9 cellular contexts compared by ENCODE assay signal in the genomic region with DNA sequence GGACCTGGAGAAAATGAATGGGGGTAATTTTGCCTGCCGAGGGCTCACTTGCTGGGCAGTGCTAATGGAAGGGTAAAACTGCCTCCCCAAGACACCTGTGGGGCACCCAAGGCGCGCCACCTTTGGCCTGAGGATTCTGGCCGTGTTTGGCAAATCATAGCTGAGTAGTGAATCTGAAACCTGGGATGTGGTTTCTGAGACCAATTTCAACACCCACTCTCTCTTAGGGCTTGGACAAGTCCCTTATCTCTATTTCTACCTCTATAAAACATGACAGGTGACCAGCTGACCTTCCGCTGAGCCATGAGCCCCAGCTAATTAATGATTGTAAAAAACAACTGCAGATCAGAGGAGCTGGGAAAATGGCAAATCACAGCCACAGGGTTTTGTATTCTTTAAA. TPM values are rescaled to one million over a fixed set of nuclear protein-coding genes. Genes with fewer than 3 reads are reported as not detected.
DNase-seq lines count a peak whose midpoint lies in the region; ATAC-seq and TF ChIP-seq lines count a peak whose summit lies in the region.
"Had no signal": no experiment of that assay in that cellular context is flagged by ENCODE, and none has a peak within 500 bp of the region (broad histone marks: within the 10 kb centered on the region; RNA-seq: fewer than 3 reads in every experiment).

No MANE protein-coding gene starts in this region.

- H3K9me3 ChIP-seq in BLaER1, result no peaks in the 10 kb centered on the region
- no peaks in the 10 kb centered on the region for H3K9me3 ChIP-seq in OCI-LY1 (ENCODE audit: low read length)
- no peaks in the 10 kb centered on the region for H3K9me3 ChIP-seq in endocrine pancreas (ENCODE audit: control insufficient read depth, low read length)
- no peaks in the 10 kb centered on the region for H3K9me3 ChIP-seq in neural progenitor cell (ENCODE audit: low read depth)

- H3K9ac ChIP-seq in BLaER1, result peak overlapping the region; percentile 93
- no peak overlapping the region for H3K9ac ChIP-seq in OCI-LY1 (ENCODE audit: low read length)
- no peak overlapping the region for H3K9ac ChIP-seq in endocrine pancreas (ENCODE audit: control insufficient read depth, insufficient read depth, low read length)
- no peak overlapping the region for H3K9ac ChIP-seq in neural progenitor cell

- peak overlapping the region; percentile 46 for H3K4me3 Mint-ChIP-seq in neural progenitor cell

- no peaks in the 10 kb centered on the region for H3K9me2 ChIP-seq in OCI-LY1 (ENCODE audit: low read depth, low read length)

- H2AFZ ChIP-seq in OCI-LY1 (ENCODE audit: low read length), result no peak overlapping the region
- H2AFZ ChIP-seq in neural progenitor cell (replicated peaks), result no peak overlapping the region

- H3F3A ChIP-seq in OCI-LY1 (ENCODE audit: insufficient read depth, low read length) (no peaks in the 10 kb centered on the region), neural progenitor cell (ENCODE audit: low read depth) (peaks cover 41% of the 10 kb centered on the region)

- H3K9me3 Mint-ChIP-seq in neural progenitor cell, result no peaks in the 10 kb centered on the region

- H3K36me3 ChIP-seq in BLaER1 (peaks cover 5% of the 10 kb centered on the region; the same call in 1 of the 2 replicates), OCI-LY1 (ENCODE audit: insufficient read depth, low read length) (no peaks in the 10 kb centered on the region), endocrine pancreas (ENCODE audit: control insufficient read depth, insufficient read depth, low read length) (no peaks in the 10 kb centered on the region), neural progenitor cell (no peaks in the 10 kb centered on the region)

- H3K79me2 ChIP-seq in OCI-LY1 (ENCODE audit: insufficient read depth, low read length), result no peaks in the 10 kb centered on the region
- H3K79me2 ChIP-seq in neural progenitor cell (ENCODE audit: low read depth), result no peaks in the 10 kb centered on the region

- H4K20me1 ChIP-seq in BLaER1 (0 out of 2 replicates have a peak, but pooled peaks cover 12% of the 10 kb centered on the region), OCI-LY1 (ENCODE audit: insufficient read depth, low read length) (no peaks in the 10 kb centered on the region), neural progenitor cell (ENCODE audit: low read depth) (no peaks in the 10 kb centered on the region)

- H3K4me2 ChIP-seq in BLaER1 (peak overlapping the region; percentile 93), OCI-LY1 (ENCODE audit: low read length) (peak overlapping the region; percentile 72; the same call in 1 of the 2 replicates), neural progenitor cell (peak overlapping the region; percentile 83)

- no peak overlapping the region for H3K27ac Mint-ChIP-seq in neural progenitor cell

- H3K4me1 ChIP-seq in BLaER1 (peaks cover 56% of the 10 kb centered on the region), OCI-LY1 (ENCODE audit: insufficient read depth, low read length, severe bottlenecking) (peaks cover 16% of the 10 kb centered on the region), endocrine pancreas (ENCODE audit: control insufficient read depth, insufficient read depth, low read length) (no peaks in the 10 kb centered on the region), neural progenitor cell (peaks cover 20% of the 10 kb centered on the region)

- no peak for DNase-seq in neural progenitor cell (ENCODE audit: low spot score)
- DNase-seq in NCI-H345 treated with DMSO at 0.1 percent for 48 hours (lab: John Stamatoyannopoulos, UW; ENCODE audit: unreplicated experiment), result no peak
- DNase-seq in stimulated activated CD4-positive, alpha-beta T cell treated with anti-CD3 and anti-CD28 coated beads, Interleukin-4, amount 100 ng/mL, for 1 hour, result no peak
- DNase-seq in amygdala (lab: John Stamatoyannopoulos, UW), result no peak
- DNase-seq: NCI-H2227 treated with DMSO at 0.1 percent for 48 hours had no signal

- H3K27ac ChIP-seq in BLaER1 (peak overlapping the region; percentile 88; the same call in 1 of the 2 replicates), OCI-LY1 (ENCODE audit: low read depth, low read length, poor library complexity, severe bottlenecking) (no peak overlapping the region), neural progenitor cell (no peak overlapping the region)

- peaks cover 49% of the 10 kb centered on the region for H3K27me3 Mint-ChIP-seq in neural progenitor cell (ENCODE audit: insufficient read depth, low read depth)

- peak overlapping the region; percentile 90 for H3K4me3 ChIP-seq in BLaER1
- H3K4me3 ChIP-seq in OCI-LY1 (ENCODE audit: low read depth, low read length, poor library complexity, severe bottlenecking), result no peak overlapping the region
- H3K4me3 ChIP-seq in endocrine pancreas (ENCODE audit: control insufficient read depth, insufficient read depth, low read length), result peak overlapping the region; percentile 1
- peak overlapping the region; percentile 64 for H3K4me3 ChIP-seq in neural progenitor cell

- no peaks in the 10 kb centered on the region for H3K36me3 Mint-ChIP-seq in neural progenitor cell

- H3K4me1 Mint-ChIP-seq in neural progenitor cell, result peaks cover 12% of the 10 kb centered on the region

- H3K27me3 ChIP-seq in BLaER1 (no peaks in the 10 kb centered on the region), OCI-LY1 (ENCODE audit: insufficient read depth, low read length) (peaks cover 10% of the 10 kb centered on the region; the same call in 1 of the 2 replicates), endocrine pancreas (ENCODE audit: control insufficient read depth, insufficient read depth, low read length) (no peaks in the 10 kb centered on the region), neural progenitor cell (peaks cover 47% of the 10 kb centered on the region)

- ATAC-seq in HG03095 (IDR thresholded peaks at IDR 0.05; ENCODE audit: unreplicated experiment), result no peak

- TF ChIP-seq CTCF in OCI-LY1 (IDR thresholded peaks at IDR 0.05; ENCODE audit: low read length) (no peak), neural progenitor cell (IDR thresholded peaks at IDR 0.05) (no peak)

RNA-seq across cellular contexts. Expression of a gene that starts 1.5 kb away (rescaled TPM):
- 7.1 and 11.2 TPM in 2 replicates for total RNA-seq in neural progenitor cell (ENCODE audit: low replicate concordance)

RNA-seq across cellular contexts. Expression of a gene that starts 11.0 kb away (rescaled TPM):
- total RNA-seq in neural progenitor cell (ENCODE audit: low replicate concordance), result 95.0 and 160 TPM in 2 replicates

RNA-seq across cellular contexts. Expression of a gene that starts 27.1 kb away (rescaled TPM):
- total RNA-seq in neural progenitor cell (ENCODE audit: low replicate concordance), result 61.4 and 76.9 TPM in 2 replicates
